Comparison of ENCODE assay signal across 1 cellular context in the genomic region with DNA sequence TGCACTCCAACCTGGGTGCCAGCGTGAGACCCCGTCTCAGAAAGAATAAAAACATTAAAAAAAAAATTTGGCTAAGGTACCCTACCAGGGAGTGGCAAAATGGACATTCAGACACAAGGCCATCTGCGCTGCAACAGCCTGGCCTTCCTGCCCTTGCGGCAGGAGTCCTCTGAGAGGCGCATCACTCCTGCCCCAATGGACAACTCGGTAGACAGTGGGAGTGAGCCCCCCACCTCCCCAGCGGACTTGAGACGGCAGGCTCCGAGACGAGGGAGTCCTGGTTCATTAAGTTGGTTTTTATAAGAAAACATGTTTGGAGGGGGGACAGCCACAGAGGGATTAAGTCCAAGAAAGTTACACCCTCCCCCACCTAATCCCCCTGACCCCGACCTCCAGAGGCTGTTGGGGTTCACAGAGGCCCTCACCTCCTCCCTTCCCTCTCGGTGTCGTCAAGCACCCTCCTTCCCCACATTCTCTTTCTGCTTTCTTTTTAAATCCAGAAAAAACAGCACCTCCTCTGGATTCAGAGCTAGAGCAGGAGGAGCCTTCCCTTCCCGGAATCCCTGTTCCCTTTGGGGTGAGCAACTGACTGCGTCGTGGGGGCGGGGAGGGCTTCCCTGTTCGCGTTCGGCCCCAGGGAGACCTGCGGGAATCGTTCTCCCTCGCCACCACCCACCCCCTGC.
TF ChIP-seq lines count a peak whose summit lies in the region.

No MANE protein-coding gene starts in this region.

TF ChIP-seq in GM23338, 12 proteins besides CTCF, POLR2A, EP300 and RAD21:
- TF ChIP-seq, protein P1, sequence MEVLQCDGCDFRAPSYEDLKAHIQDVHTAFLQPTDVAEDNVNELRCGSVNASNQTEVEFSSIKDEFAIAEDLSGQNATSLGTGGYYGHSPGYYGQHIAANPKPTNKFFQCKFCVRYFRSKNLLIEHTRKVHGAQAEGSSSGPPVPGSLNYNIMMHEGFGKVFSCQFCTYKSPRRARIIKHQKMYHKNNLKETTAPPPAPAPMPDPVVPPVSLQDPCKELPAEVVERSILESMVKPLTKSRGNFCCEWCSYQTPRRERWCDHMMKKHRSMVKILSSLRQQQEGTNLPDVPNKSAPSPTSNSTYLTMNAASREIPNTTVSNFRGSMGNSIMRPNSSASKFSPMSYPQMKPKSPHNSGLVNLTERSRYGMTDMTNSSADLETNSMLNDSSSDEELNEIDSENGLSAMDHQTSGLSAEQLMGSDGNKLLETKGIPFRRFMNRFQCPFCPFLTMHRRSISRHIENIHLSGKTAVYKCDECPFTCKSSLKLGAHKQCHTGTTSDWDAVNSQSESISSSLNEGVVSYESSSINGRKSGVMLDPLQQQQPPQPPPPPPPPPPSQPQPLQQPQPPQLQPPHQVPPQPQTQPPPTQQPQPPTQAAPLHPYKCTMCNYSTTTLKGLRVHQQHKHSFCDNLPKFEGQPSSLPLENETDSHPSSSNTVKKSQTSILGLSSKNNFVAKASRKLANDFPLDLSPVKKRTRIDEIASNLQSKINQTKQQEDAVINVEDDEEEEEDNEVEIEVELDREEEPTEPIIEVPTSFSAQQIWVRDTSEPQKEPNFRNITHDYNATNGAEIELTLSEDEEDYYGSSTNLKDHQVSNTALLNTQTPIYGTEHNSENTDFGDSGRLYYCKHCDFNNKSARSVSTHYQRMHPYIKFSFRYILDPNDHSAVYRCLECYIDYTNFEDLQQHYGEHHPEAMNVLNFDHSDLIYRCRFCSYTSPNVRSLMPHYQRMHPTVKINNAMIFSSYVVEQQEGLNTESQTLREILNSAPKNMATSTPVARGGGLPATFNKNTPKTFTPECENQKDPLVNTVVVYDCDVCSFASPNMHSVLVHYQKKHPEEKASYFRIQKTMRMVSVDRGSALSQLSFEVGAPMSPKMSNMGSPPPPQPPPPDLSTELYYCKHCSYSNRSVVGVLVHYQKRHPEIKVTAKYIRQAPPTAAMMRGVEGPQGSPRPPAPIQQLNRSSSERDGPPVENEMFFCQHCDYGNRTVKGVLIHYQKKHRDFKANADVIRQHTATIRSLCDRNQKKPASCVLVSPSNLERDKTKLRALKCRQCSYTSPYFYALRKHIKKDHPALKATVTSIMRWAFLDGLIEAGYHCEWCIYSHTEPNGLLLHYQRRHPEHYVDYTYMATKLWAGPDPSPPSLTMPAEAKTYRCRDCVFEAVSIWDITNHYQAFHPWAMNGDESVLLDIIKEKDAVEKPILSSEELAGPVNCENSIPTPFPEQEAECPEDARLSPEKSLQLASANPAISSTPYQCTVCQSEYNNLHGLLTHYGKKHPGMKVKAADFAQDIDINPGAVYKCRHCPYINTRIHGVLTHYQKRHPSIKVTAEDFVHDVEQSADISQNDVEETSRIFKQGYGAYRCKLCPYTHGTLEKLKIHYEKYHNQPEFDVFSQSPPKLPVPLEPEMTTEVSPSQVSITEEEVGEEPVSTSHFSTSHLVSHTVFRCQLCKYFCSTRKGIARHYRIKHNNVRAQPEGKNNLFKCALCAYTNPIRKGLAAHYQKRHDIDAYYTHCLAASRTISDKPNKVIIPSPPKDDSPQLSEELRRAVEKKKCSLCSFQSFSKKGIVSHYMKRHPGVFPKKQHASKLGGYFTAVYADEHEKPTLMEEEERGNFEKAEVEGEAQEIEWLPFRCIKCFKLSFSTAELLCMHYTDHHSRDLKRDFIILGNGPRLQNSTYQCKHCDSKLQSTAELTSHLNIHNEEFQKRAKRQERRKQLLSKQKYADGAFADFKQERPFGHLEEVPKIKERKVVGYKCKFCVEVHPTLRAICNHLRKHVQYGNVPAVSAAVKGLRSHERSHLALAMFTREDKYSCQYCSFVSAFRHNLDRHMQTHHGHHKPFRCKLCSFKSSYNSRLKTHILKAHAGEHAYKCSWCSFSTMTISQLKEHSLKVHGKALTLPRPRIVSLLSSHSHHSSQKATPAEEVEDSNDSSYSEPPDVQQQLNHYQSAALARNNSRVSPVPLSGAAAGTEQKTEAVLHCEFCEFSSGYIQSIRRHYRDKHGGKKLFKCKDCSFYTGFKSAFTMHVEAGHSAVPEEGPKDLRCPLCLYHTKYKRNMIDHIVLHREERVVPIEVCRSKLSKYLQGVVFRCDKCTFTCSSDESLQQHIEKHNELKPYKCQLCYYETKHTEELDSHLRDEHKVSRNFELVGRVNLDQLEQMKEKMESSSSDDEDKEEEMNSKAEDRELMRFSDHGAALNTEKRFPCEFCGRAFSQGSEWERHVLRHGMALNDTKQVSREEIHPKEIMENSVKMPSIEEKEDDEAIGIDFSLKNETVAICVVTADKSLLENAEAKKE (CRISPR knock-in tag; IDR thresholded peaks at IDR 0.05), result no peak
- TF ChIP-seq ZNF331 (CRISPR knock-in tag; IDR thresholded peaks at IDR 0.05; ENCODE audit: low read depth) (no peak), ZNF114 (CRISPR knock-in tag; IDR thresholded peaks at IDR 0.05) (no peak), JUNB (IDR thresholded peaks at IDR 0.05; ENCODE audit: unreplicated experiment) (no peak), EZH2 (IDR thresholded peaks at IDR 0.05; ENCODE audit: low read depth, unreplicated experiment) (no peak), EZH2phosphoT487 (IDR thresholded peaks at IDR 0.05; ENCODE audit: unreplicated experiment) (no peak), STAT1 (IDR thresholded peaks at IDR 0.05; ENCODE audit: unreplicated experiment) (no peak)
- TF ChIP-seq, protein P2, sequence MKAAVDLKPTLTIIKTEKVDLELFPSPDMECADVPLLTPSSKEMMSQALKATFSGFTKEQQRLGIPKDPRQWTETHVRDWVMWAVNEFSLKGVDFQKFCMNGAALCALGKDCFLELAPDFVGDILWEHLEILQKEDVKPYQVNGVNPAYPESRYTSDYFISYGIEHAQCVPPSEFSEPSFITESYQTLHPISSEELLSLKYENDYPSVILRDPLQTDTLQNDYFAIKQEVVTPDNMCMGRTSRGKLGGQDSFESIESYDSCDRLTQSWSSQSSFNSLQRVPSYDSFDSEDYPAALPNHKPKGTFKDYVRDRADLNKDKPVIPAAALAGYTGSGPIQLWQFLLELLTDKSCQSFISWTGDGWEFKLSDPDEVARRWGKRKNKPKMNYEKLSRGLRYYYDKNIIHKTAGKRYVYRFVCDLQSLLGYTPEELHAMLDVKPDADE (IDR thresholded peaks at IDR 0.05), result no peak
